1 cellular context compared by ENCODE assay signal in the genomic region with DNA sequence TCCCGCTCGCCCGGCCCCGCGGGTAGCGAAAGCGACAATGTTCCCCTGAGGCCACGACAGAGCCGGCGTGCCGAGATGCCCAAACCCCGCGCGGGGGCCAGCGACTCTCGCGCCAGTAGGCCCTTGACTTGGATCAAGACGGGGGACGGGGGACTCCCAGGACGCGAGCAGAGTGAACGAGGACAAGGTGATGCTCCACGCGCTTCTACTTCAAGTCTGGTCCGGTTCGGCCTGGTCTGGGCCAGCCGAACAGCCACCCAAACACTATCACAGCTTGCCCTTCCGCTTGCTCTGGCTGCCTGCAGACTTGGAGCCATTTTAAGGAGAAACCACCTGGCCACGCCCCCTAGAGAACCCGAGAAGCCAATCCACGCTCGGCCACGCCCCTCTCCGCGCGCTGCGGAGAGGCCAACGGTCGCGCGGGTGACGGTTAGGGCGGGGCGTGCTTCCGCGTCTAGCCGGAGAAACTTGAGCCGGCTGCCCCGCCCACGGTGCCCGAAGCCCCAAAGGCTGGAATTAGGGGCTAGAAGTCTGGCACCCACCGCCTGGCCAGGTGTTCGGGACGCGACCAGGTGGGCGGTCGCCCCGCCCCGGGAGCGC.
TF ChIP-seq lines count a peak whose summit lies in the region.

No MANE protein-coding gene starts in this region.

TF ChIP-seq in HepG2, 621 proteins besides CTCF, POLR2A, EP300 and RAD21 (continued from another document and continues in another):
- TF ChIP-seq, protein P1, sequence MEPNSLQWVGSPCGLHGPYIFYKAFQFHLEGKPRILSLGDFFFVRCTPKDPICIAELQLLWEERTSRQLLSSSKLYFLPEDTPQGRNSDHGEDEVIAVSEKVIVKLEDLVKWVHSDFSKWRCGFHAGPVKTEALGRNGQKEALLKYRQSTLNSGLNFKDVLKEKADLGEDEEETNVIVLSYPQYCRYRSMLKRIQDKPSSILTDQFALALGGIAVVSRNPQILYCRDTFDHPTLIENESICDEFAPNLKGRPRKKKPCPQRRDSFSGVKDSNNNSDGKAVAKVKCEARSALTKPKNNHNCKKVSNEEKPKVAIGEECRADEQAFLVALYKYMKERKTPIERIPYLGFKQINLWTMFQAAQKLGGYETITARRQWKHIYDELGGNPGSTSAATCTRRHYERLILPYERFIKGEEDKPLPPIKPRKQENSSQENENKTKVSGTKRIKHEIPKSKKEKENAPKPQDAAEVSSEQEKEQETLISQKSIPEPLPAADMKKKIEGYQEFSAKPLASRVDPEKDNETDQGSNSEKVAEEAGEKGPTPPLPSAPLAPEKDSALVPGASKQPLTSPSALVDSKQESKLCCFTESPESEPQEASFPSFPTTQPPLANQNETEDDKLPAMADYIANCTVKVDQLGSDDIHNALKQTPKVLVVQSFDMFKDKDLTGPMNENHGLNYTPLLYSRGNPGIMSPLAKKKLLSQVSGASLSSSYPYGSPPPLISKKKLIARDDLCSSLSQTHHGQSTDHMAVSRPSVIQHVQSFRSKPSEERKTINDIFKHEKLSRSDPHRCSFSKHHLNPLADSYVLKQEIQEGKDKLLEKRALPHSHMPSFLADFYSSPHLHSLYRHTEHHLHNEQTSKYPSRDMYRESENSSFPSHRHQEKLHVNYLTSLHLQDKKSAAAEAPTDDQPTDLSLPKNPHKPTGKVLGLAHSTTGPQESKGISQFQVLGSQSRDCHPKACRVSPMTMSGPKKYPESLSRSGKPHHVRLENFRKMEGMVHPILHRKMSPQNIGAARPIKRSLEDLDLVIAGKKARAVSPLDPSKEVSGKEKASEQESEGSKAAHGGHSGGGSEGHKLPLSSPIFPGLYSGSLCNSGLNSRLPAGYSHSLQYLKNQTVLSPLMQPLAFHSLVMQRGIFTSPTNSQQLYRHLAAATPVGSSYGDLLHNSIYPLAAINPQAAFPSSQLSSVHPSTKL (CRISPR knock-in tag; IDR thresholded peaks at IDR 0.05): peak; percentile 35; the same call in 1 of the 2 replicates
- TF ChIP-seq KLF12 (CRISPR knock-in tag; IDR thresholded peaks at IDR 0.05; ENCODE audit: borderline replicate concordance): peak; percentile 98; the same call in 1 of the 2 replicates
- TF ChIP-seq ETV6 (CRISPR knock-in tag; conservative IDR thresholded peaks at IDR 0.05): peak; percentile 93
- 0 out of 2 replicates have a peak, but pooled peaks have one; percentile 62 for TF ChIP-seq ZNF530 (CRISPR knock-in tag; IDR thresholded peaks at IDR 0.05; ENCODE audit: low read depth)
- TF ChIP-seq ELF4 (CRISPR knock-in tag; IDR thresholded peaks at IDR 0.05; ENCODE audit: borderline replicate concordance): peak; percentile 72; the same call in 1 of the 2 replicates
- TF ChIP-seq, protein P2, sequence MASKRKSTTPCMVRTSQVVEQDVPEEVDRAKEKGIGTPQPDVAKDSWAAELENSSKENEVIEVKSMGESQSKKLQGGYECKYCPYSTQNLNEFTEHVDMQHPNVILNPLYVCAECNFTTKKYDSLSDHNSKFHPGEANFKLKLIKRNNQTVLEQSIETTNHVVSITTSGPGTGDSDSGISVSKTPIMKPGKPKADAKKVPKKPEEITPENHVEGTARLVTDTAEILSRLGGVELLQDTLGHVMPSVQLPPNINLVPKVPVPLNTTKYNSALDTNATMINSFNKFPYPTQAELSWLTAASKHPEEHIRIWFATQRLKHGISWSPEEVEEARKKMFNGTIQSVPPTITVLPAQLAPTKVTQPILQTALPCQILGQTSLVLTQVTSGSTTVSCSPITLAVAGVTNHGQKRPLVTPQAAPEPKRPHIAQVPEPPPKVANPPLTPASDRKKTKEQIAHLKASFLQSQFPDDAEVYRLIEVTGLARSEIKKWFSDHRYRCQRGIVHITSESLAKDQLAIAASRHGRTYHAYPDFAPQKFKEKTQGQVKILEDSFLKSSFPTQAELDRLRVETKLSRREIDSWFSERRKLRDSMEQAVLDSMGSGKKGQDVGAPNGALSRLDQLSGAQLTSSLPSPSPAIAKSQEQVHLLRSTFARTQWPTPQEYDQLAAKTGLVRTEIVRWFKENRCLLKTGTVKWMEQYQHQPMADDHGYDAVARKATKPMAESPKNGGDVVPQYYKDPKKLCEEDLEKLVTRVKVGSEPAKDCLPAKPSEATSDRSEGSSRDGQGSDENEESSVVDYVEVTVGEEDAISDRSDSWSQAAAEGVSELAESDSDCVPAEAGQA (IDR thresholded peaks at IDR 0.05; ENCODE audit: low read depth): peak; percentile 53; the same call in 1 of the 2 replicates
- TF ChIP-seq, protein P2 (CRISPR knock-in tag; IDR thresholded peaks at IDR 0.05; ENCODE audit: borderline replicate concordance): no peak; the same call in 1 of the 2 replicates
- TF ChIP-seq, protein P3, sequence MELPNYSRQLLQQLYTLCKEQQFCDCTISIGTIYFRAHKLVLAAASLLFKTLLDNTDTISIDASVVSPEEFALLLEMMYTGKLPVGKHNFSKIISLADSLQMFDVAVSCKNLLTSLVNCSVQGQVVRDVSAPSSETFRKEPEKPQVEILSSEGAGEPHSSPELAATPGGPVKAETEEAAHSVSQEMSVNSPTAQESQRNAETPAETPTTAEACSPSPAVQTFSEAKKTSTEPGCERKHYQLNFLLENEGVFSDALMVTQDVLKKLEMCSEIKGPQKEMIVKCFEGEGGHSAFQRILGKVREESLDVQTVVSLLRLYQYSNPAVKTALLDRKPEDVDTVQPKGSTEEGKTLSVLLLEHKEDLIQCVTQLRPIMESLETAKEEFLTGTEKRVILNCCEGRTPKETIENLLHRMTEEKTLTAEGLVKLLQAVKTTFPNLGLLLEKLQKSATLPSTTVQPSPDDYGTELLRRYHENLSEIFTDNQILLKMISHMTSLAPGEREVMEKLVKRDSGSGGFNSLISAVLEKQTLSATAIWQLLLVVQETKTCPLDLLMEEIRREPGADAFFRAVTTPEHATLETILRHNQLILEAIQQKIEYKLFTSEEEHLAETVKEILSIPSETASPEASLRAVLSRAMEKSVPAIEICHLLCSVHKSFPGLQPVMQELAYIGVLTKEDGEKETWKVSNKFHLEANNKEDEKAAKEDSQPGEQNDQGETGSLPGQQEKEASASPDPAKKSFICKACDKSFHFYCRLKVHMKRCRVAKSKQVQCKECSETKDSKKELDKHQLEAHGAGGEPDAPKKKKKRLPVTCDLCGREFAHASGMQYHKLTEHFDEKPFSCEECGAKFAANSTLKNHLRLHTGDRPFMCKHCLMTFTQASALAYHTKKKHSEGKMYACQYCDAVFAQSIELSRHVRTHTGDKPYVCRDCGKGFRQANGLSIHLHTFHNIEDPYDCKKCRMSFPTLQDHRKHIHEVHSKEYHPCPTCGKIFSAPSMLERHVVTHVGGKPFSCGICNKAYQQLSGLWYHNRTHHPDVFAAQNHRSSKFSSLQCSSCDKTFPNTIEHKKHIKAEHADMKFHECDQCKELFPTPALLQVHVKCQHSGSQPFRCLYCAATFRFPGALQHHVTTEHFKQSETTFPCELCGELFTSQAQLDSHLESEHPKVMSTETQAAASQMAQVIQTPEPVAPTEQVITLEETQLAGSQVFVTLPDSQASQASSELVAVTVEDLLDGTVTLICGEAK (IDR thresholded peaks at IDR 0.05): no peak
- TF ChIP-seq, protein P3 (CRISPR knock-in tag; IDR thresholded peaks at IDR 0.05): peak; percentile 45
- TF ChIP-seq MED1 (CRISPR knock-in tag; IDR thresholded peaks at IDR 0.05): peak; percentile 63
- no peak; the same call in 1 of the 2 replicates for TF ChIP-seq RNF2 (conservative IDR thresholded peaks at IDR 0.05; ENCODE audit: low read depth)
- TF ChIP-seq ZSCAN12 (CRISPR knock-in tag; IDR thresholded peaks at IDR 0.05): 0 out of 2 replicates have a peak, but pooled peaks have one; percentile 36
- TF ChIP-seq PPARG (CRISPR knock-in tag; conservative IDR thresholded peaks at IDR 0.05): peak; percentile 29; the same call in 1 of the 2 replicates
- TF ChIP-seq ZFP1 (CRISPR knock-in tag; IDR thresholded peaks at IDR 0.05): peak; percentile 66
- TF ChIP-seq ZBTB3 (CRISPR knock-in tag; IDR thresholded peaks at IDR 0.05; ENCODE audit: borderline replicate concordance, low read depth): 0 out of 2 replicates have a peak, but pooled peaks have one; percentile 25
- TF ChIP-seq KDM5A (IDR thresholded peaks at IDR 0.05; ENCODE audit: borderline replicate concordance, low read length): no peak; the same call in 1 of the 2 replicates
- TF ChIP-seq ZBTB20 (CRISPR knock-in tag; IDR thresholded peaks at IDR 0.05; ENCODE audit: borderline replicate concordance, low read depth): peak; percentile 55
- no peak for TF ChIP-seq TOE1 (CRISPR knock-in tag; IDR thresholded peaks at IDR 0.05)
- TF ChIP-seq KLF16 (CRISPR knock-in tag; IDR thresholded peaks at IDR 0.05): peak; percentile 56 to 85; a peak in 2 of 4 replicates
- TF ChIP-seq, protein P4, sequence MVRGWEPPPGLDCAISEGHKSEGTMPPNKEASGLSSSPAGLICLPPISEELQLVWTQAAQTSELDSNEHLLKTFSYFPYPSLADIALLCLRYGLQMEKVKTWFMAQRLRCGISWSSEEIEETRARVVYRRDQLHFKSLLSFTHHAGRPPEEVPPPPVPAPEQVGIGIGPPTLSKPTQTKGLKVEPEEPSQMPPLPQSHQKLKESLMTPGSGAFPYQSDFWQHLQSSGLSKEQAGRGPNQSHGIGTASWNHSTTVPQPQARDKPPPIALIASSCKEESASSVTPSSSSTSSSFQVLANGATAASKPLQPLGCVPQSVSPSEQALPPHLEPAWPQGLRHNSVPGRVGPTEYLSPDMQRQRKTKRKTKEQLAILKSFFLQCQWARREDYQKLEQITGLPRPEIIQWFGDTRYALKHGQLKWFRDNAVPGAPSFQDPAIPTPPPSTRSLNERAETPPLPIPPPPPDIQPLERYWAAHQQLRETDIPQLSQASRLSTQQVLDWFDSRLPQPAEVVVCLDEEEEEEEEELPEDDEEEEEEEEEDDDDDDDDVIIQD (CRISPR knock-in tag; IDR thresholded peaks at IDR 0.05; ENCODE audit: low read depth): 0 out of 2 replicates have a peak, but pooled peaks have one; percentile 4
- peak; percentile 73; the same call in 1 of the 2 replicates for TF ChIP-seq ZMYM4 (CRISPR knock-in tag; IDR thresholded peaks at IDR 0.05)
- no peak for TF ChIP-seq ZNF567 (CRISPR knock-in tag; IDR thresholded peaks at IDR 0.05; ENCODE audit: borderline replicate concordance)
- no peak for TF ChIP-seq PCBP2 (optimal IDR thresholded peaks at IDR 0.05; ENCODE audit: low read depth, low read length, poor library complexity, severe bottlenecking)
- 0 out of 2 replicates have a peak, but pooled peaks have one; percentile 46 for TF ChIP-seq KDM4B (CRISPR knock-in tag; IDR thresholded peaks at IDR 0.05)
- no peak for TF ChIP-seq ZNF282 (IDR thresholded peaks at IDR 0.05; ENCODE audit: partially characterized antibody)
- TF ChIP-seq ZNF776 (CRISPR knock-in tag; IDR thresholded peaks at IDR 0.05): no peak
- peak; percentile 54; the same call in 1 of the 2 replicates for TF ChIP-seq ZKSCAN1 (IDR thresholded peaks at IDR 0.05; ENCODE audit: low read length)
- TF ChIP-seq CBFB (CRISPR knock-in tag; IDR thresholded peaks at IDR 0.05): peak; percentile 60; the same call in 1 of the 2 replicates
- TF ChIP-seq NR2F6 (IDR thresholded peaks at IDR 0.05): no peak
- no peak; the same call in 1 of the 2 replicates for TF ChIP-seq NR2F6 (CRISPR knock-in tag; IDR thresholded peaks at IDR 0.05)
- TF ChIP-seq ZNF225 (CRISPR knock-in tag; IDR thresholded peaks at IDR 0.05): peak; percentile 57; the same call in 1 of the 2 replicates
- TF ChIP-seq, protein P5, sequence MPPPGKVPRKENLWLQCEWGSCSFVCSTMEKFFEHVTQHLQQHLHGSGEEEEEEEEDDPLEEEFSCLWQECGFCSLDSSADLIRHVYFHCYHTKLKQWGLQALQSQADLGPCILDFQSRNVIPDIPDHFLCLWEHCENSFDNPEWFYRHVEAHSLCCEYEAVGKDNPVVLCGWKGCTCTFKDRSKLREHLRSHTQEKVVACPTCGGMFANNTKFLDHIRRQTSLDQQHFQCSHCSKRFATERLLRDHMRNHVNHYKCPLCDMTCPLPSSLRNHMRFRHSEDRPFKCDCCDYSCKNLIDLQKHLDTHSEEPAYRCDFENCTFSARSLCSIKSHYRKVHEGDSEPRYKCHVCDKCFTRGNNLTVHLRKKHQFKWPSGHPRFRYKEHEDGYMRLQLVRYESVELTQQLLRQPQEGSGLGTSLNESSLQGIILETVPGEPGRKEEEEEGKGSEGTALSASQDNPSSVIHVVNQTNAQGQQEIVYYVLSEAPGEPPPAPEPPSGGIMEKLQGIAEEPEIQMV (CRISPR knock-in tag; IDR thresholded peaks at IDR 0.05; ENCODE audit: low read depth): peak; percentile 82
- no peak for TF ChIP-seq SAFB2 (CRISPR knock-in tag; IDR thresholded peaks at IDR 0.05; ENCODE audit: borderline replicate concordance, low read depth)
- TF ChIP-seq ZSCAN25 (CRISPR knock-in tag; IDR thresholded peaks at IDR 0.05): no peak
